Comparison of ENCODE assay signal across 1 cellular context in genomic region chr19:16001481-16002312, GRCh38.
TF ChIP-seq lines count a peak whose summit lies in the region.

No MANE protein-coding gene starts in this region.

TF ChIP-seq in SK-N-SH, 30 proteins besides CTCF, POLR2A, EP300 and RAD21 (continued from another document):
- TF ChIP-seq REST (IDR thresholded peaks at IDR 0.05; ENCODE audit: low read depth, low read length) (no peak), SMC3 (IDR thresholded peaks at IDR 0.05; ENCODE audit: low read depth, low read length) (no peak), IRF3 (IDR thresholded peaks at IDR 0.05; ENCODE audit: low read depth, low read length) (no peak), RFX5 (IDR thresholded peaks at IDR 0.05; ENCODE audit: low read length) (no peak), FOXM1 (IDR thresholded peaks at IDR 0.05; ENCODE audit: low read depth) (no peak), PBX3 (IDR thresholded peaks at IDR 0.05) (no peak), ELF1 (IDR thresholded peaks at IDR 0.05) (no peak), YY1 (IDR thresholded peaks at IDR 0.05; ENCODE audit: low read depth) (no peak), GABPA (IDR thresholded peaks at IDR 0.05; ENCODE audit: low read depth) (no peak), SIN3A (IDR thresholded peaks at IDR 0.05; ENCODE audit: borderline replicate concordance, low read depth, low read length) (no peak), RCOR1 (IDR thresholded peaks at IDR 0.05; ENCODE audit: low read length) (no peak), EZH2phosphoT487 (IDR thresholded peaks at IDR 0.05; ENCODE audit: borderline replicate concordance, low read depth) (no peak), CHD2 (IDR thresholded peaks at IDR 0.05; ENCODE audit: low read length, partially characterized antibody) (no peak), TEAD4 (IDR thresholded peaks at IDR 0.05; ENCODE audit: borderline replicate concordance, insufficient read depth) (no peak), NRF1 (IDR thresholded peaks at IDR 0.05; ENCODE audit: low read depth, low read length) (no peak), TAF1 (IDR thresholded peaks at IDR 0.05; ENCODE audit: borderline replicate concordance, low read depth, low read length) (no peak), NFIC (IDR thresholded peaks at IDR 0.05; ENCODE audit: borderline replicate concordance) (no peak)
